ENCODE assay signal across 2 cellular contexts in the genomic region with DNA sequence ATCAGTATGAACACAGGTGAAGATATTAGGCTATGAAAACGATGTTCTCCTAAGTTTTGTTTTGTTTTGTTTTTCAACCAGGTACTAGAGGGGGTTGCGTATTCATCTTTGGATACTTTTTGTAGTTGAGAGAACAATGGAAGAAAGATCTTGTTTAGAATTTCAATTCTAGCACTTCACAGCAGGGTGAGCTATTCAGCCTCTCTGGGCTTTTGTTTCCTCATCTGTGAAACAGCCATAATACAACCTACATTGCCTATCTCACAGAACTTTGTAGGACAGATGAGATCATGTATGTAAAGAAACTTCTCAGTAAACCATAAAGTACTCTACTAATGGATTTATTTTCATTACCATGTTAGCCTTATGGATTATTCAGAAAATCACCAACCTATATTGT.
TF ChIP-seq lines count a peak whose summit lies in the region.

No MANE protein-coding gene starts in this region.

TF ChIP-seq in IMR-90, 13 proteins besides CTCF, POLR2A, EP300 and RAD21 (continued from another document):
- no peak for TF ChIP-seq MAZ (IDR thresholded peaks at IDR 0.05; ENCODE audit: borderline replicate concordance, low read depth, low read length)
- TF ChIP-seq, protein P1, sequence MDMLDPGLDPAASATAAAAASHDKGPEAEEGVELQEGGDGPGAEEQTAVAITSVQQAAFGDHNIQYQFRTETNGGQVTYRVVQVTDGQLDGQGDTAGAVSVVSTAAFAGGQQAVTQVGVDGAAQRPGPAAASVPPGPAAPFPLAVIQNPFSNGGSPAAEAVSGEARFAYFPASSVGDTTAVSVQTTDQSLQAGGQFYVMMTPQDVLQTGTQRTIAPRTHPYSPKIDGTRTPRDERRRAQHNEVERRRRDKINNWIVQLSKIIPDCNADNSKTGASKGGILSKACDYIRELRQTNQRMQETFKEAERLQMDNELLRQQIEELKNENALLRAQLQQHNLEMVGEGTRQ (IDR thresholded peaks at IDR 0.05; ENCODE audit: low read depth, low read length), result no peak
- no peak for TF ChIP-seq NFE2L2 (IDR thresholded peaks at IDR 0.05; ENCODE audit: low read depth, low read length)
- TF ChIP-seq CEBPB (IDR thresholded peaks at IDR 0.05; ENCODE audit: low read depth, low read length), result no peak
- TF ChIP-seq MXI1 (IDR thresholded peaks at IDR 0.05; ENCODE audit: borderline replicate concordance, low read depth, low read length), result no peak
- no peak for TF ChIP-seq SMC3 (IDR thresholded peaks at IDR 0.05; ENCODE audit: low read depth, low read length)
- TF ChIP-seq RFX5 (IDR thresholded peaks at IDR 0.05; ENCODE audit: low read depth, low read length), result no peak
- TF ChIP-seq FOS (IDR thresholded peaks at IDR 0.05; ENCODE audit: low read depth, low read length), result no peak
- no peak for TF ChIP-seq RCOR1 (IDR thresholded peaks at IDR 0.05; ENCODE audit: insufficient replicate concordance, low read length)
- TF ChIP-seq BHLHE40 (IDR thresholded peaks at IDR 0.05; ENCODE audit: low read depth, low read length), result no peak
- no peak for TF ChIP-seq CHD1 (IDR thresholded peaks at IDR 0.05; ENCODE audit: low read depth, low read length)
- TF ChIP-seq, protein P2, sequence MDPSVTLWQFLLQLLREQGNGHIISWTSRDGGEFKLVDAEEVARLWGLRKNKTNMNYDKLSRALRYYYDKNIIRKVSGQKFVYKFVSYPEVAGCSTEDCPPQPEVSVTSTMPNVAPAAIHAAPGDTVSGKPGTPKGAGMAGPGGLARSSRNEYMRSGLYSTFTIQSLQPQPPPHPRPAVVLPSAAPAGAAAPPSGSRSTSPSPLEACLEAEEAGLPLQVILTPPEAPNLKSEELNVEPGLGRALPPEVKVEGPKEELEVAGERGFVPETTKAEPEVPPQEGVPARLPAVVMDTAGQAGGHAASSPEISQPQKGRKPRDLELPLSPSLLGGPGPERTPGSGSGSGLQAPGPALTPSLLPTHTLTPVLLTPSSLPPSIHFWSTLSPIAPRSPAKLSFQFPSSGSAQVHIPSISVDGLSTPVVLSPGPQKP (IDR thresholded peaks at IDR 0.05; ENCODE audit: borderline replicate concordance, low read depth, low read length), result no peak
TF ChIP-seq in IMR-90: peak in this region for 0.

TF ChIP-seq in WTC11, 78 proteins besides CTCF, POLR2A, EP300 and RAD21:
- TF ChIP-seq FOXJ3 (CRISPR knock-in tag; IDR thresholded peaks at IDR 0.05; ENCODE audit: borderline replicate concordance) (no peak), CBFB (CRISPR knock-in tag; IDR thresholded peaks at IDR 0.05; ENCODE audit: low read depth) (no peak), ELF4 (CRISPR knock-in tag; IDR thresholded peaks at IDR 0.05; ENCODE audit: low read depth) (no peak), SP1 (CRISPR knock-in tag; conservative IDR thresholded peaks at IDR 0.05) (no peak), JAZF1 (CRISPR knock-in tag; IDR thresholded peaks at IDR 0.05) (no peak), MXD4 (CRISPR knock-in tag; IDR thresholded peaks at IDR 0.05; ENCODE audit: borderline replicate concordance) (no peak), EMX1 (CRISPR knock-in tag; IDR thresholded peaks at IDR 0.05) (no peak)
- TF ChIP-seq, protein P3, sequence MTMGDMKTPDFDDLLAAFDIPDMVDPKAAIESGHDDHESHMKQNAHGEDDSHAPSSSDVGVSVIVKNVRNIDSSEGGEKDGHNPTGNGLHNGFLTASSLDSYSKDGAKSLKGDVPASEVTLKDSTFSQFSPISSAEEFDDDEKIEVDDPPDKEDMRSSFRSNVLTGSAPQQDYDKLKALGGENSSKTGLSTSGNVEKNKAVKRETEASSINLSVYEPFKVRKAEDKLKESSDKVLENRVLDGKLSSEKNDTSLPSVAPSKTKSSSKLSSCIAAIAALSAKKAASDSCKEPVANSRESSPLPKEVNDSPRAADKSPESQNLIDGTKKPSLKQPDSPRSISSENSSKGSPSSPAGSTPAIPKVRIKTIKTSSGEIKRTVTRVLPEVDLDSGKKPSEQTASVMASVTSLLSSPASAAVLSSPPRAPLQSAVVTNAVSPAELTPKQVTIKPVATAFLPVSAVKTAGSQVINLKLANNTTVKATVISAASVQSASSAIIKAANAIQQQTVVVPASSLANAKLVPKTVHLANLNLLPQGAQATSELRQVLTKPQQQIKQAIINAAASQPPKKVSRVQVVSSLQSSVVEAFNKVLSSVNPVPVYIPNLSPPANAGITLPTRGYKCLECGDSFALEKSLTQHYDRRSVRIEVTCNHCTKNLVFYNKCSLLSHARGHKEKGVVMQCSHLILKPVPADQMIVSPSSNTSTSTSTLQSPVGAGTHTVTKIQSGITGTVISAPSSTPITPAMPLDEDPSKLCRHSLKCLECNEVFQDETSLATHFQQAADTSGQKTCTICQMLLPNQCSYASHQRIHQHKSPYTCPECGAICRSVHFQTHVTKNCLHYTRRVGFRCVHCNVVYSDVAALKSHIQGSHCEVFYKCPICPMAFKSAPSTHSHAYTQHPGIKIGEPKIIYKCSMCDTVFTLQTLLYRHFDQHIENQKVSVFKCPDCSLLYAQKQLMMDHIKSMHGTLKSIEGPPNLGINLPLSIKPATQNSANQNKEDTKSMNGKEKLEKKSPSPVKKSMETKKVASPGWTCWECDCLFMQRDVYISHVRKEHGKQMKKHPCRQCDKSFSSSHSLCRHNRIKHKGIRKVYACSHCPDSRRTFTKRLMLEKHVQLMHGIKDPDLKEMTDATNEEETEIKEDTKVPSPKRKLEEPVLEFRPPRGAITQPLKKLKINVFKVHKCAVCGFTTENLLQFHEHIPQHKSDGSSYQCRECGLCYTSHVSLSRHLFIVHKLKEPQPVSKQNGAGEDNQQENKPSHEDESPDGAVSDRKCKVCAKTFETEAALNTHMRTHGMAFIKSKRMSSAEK (CRISPR knock-in tag; IDR thresholded peaks at IDR 0.05; ENCODE audit: borderline replicate concordance), result no peak
- TF ChIP-seq, protein P4, sequence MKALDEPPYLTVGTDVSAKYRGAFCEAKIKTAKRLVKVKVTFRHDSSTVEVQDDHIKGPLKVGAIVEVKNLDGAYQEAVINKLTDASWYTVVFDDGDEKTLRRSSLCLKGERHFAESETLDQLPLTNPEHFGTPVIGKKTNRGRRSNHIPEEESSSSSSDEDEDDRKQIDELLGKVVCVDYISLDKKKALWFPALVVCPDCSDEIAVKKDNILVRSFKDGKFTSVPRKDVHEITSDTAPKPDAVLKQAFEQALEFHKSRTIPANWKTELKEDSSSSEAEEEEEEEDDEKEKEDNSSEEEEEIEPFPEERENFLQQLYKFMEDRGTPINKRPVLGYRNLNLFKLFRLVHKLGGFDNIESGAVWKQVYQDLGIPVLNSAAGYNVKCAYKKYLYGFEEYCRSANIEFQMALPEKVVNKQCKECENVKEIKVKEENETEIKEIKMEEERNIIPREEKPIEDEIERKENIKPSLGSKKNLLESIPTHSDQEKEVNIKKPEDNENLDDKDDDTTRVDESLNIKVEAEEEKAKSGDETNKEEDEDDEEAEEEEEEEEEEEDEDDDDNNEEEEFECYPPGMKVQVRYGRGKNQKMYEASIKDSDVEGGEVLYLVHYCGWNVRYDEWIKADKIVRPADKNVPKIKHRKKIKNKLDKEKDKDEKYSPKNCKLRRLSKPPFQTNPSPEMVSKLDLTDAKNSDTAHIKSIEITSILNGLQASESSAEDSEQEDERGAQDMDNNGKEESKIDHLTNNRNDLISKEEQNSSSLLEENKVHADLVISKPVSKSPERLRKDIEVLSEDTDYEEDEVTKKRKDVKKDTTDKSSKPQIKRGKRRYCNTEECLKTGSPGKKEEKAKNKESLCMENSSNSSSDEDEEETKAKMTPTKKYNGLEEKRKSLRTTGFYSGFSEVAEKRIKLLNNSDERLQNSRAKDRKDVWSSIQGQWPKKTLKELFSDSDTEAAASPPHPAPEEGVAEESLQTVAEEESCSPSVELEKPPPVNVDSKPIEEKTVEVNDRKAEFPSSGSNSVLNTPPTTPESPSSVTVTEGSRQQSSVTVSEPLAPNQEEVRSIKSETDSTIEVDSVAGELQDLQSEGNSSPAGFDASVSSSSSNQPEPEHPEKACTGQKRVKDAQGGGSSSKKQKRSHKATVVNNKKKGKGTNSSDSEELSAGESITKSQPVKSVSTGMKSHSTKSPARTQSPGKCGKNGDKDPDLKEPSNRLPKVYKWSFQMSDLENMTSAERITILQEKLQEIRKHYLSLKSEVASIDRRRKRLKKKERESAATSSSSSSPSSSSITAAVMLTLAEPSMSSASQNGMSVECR (CRISPR knock-in tag; IDR thresholded peaks at IDR 0.05; ENCODE audit: borderline replicate concordance), result no peak
